In genomic region chr15:91555307-91555706, GRCh38 we compare ENCODE assay signal across 17 cellular contexts.
A peak's percentile ranks its signal among the peaks of the same experiment; 100 is the strongest.
DNase-seq lines count a peak whose midpoint lies in the region; ATAC-seq and TF ChIP-seq lines count a peak whose summit lies in the region.
"Had no signal": no experiment of that assay in that cellular context is flagged by ENCODE, and none has a peak within 500 bp of the region (broad histone marks: within the 10 kb centered on the region; RNA-seq: fewer than 3 reads in every experiment).

No MANE protein-coding gene starts in this region.

- TF ChIP-seq POLR2A in IMR-90 (IDR thresholded peaks at IDR 0.05; ENCODE audit: low read depth, low read length): no peak

- no peak overlapping the region for H2AFZ ChIP-seq in IMR-90 (replicated peaks; ENCODE audit: low read length, poor library complexity)

- H3K9me1 ChIP-seq in IMR-90 (ENCODE audit: insufficient read depth, low read length): no peaks in the 10 kb centered on the region

- H2AK5ac ChIP-seq in IMR-90 (ENCODE audit: low read depth, low read length): no peak overlapping the region

- H3K4me1 ChIP-seq in A673 (ENCODE audit: insufficient read depth, low read length, poor library complexity, severe bottlenecking) (no peaks in the 10 kb centered on the region), IMR-90 (ENCODE audit: control insufficient read depth, insufficient read depth, low read length) (no peaks in the 10 kb centered on the region)
- H3K4me1 ChIP-seq: Caco-2 had no signal

- H3K27me3 ChIP-seq in A673 (replicated peaks; ENCODE audit: insufficient read depth, low read depth, low read length, poor library complexity): no peaks in the 10 kb centered on the region
- H3K27me3 ChIP-seq in IMR-90 (ENCODE audit: control insufficient read depth, insufficient read depth, low read length): no peaks in the 10 kb centered on the region

- dilution Hi-C loops in IMR-90 (cut with HindIII; ENCODE audit: low sequenced_read_pairs, unreplicated experiment): no loop called here

- no peak overlapping the region for H3K4ac ChIP-seq in IMR-90 (ENCODE audit: low read depth, low read length)

- H3K9me3 ChIP-seq in A673 (ENCODE audit: low read depth, low read length, poor library complexity, severe bottlenecking): no peaks in the 10 kb centered on the region
- H3K9me3 ChIP-seq in IMR-90 (ENCODE audit: control insufficient read depth, insufficient read depth, low read length): no peaks in the 10 kb centered on the region
- H3K9me3 ChIP-seq: Caco-2 had no signal

- no peak overlapping the region for H3K27ac ChIP-seq in A673 (ENCODE audit: low read depth, low read length, poor library complexity, severe bottlenecking)
- no peak overlapping the region for H3K27ac ChIP-seq in IMR-90 (ENCODE audit: insufficient read depth, low read length)

- no peak overlapping the region for H3K4me2 ChIP-seq in IMR-90 (ENCODE audit: low read depth, low read length)

- no peaks in the 10 kb centered on the region for H4K20me1 ChIP-seq in IMR-90 (ENCODE audit: insufficient read depth, low read length)

- no peak for TF ChIP-seq CTCF in A673 (conservative IDR thresholded peaks at IDR 0.05; ENCODE audit: low read depth, low read length)
- no peak for TF ChIP-seq CTCF in IMR-90 (conservative IDR thresholded peaks at IDR 0.05; ENCODE audit: low read depth, low read length)
- TF ChIP-seq CTCF in choroid plexus epithelial cell (conservative IDR thresholded peaks at IDR 0.05; ENCODE audit: low read depth, low read length): no peak

- H2BK120ac ChIP-seq in IMR-90 (ENCODE audit: low read depth, low read length): no peak overlapping the region

- H3K9ac ChIP-seq in IMR-90 (ENCODE audit: low read depth, low read length): no peak overlapping the region

- intact Hi-C loops in A673 (cut with micrococcal nuclease; ENCODE audit: unreplicated experiment) (no loop called here), IMR-90 (cut with micrococcal nuclease) (no loop called here)

- H3K14ac ChIP-seq in IMR-90 (replicated peaks; ENCODE audit: low read depth, low read length): no peak overlapping the region

- CTCF ChIA-PET in A673 (lab: Charles Lee): no interaction called here
- CTCF ChIA-PET in IMR-90 (lab: Yijun Ruan, JAX): no interaction called here

- H3K23ac ChIP-seq in IMR-90 (ENCODE audit: low read depth, low read length): no peak overlapping the region

- TF ChIP-seq RAD21 in IMR-90 (IDR thresholded peaks at IDR 0.05; ENCODE audit: low read length): no peak

- BruUV-seq in A673 (replicated peaks; lab: Mats Ljungman, UMichigan): no TSS peak
- no TSS peak for BruUV-seq in IMR-90 (replicated peaks; lab: Mats Ljungman, UMichigan)

- H3K79me1 ChIP-seq in IMR-90 (ENCODE audit: low read depth in 1 of 2, low read length in 2 of 2): no peaks in the 10 kb centered on the region

- no peak overlapping the region for H4K91ac ChIP-seq in IMR-90 (ENCODE audit: insufficient read depth, low read depth, low read length)

- in situ Hi-C loops in IMR-90 (cut with MboI; ENCODE audit: low sequenced_read_pairs): no loop called here

- no peak overlapping the region for H4K8ac ChIP-seq in IMR-90 (ENCODE audit: low read depth in 2 of 2, low read length in 2 of 2)

- H3K36me3 ChIP-seq in A673 (ENCODE audit: insufficient read depth, low read length, poor library complexity, severe bottlenecking) (no peaks in the 10 kb centered on the region), IMR-90 (ENCODE audit: control insufficient read depth, insufficient read depth, low read length) (no peaks in the 10 kb centered on the region)

- no peak overlapping the region for H2BK5ac ChIP-seq in IMR-90 (ENCODE audit: low read depth, low read length, poor library complexity, severe bottlenecking)

- POLR2A ChIA-PET in A673 (lab: Charles Lee; ENCODE audit: low non-redundant PET) (no interaction called here), IMR-90 (lab: Charles Lee; ENCODE audit: unreplicated experiment) (no interaction called here)

- no peak overlapping the region for H2AK9ac ChIP-seq in IMR-90 (replicated peaks; ENCODE audit: low read depth, low read length, poor library complexity)

- WGBS in IMR-90 (ENCODE audit: extremely low coverage in 2 of 2, insufficient read length in 1 of 2), 2 experiments: no CpG with 5 or more reads among the region's 4 CpGs

- no peak overlapping the region for H3K18ac ChIP-seq in IMR-90 (ENCODE audit: low read depth, low read length)

- no peak overlapping the region for H2BK20ac ChIP-seq in IMR-90 (ENCODE audit: low read depth, low read length)

- no peak overlapping the region for H3K56ac ChIP-seq in IMR-90 (ENCODE audit: extremely low read depth, insufficient read depth, low read length)

- peak; percentile 74 for DNase-seq in A673 (ENCODE audit: low spot score)
- DNase-seq in IMR-90: peak; percentile 19
- DNase-seq in choroid plexus epithelial cell (ENCODE audit: low read depth): peak; percentile 13
- peak; percentile 29 for DNase-seq in iPS-NIHi11 (ENCODE audit: low spot score)
- no peak for DNase-seq in OCI-M1 (lab: John Stamatoyannopoulos, UW)
- DNase-seq in NK-92 treated with Interleukin-12 subunit alpha and Interleukin-12 subunit beta, amount 100 ng/mL, for 24 hours (lab: John Stamatoyannopoulos, UW): no peak
- no peak for DNase-seq in islet precursor cell
- no peak for DNase-seq in activated CD4-positive, alpha-beta T cell treated with anti-CD3 and anti-CD28 coated beads for 1 hour
- DNase-seq: Caco-2, KBM-7, NCI-H1436 treated with DMSO at 0.1 percent for 48 hours, NCI-H2081, NCI-H2227 treated with DMSO at 0.1 percent for 48 hours, NCI-H526, Right ventricle myocardium superior had no signal

- H3K4me3 ChIP-seq in A673 (ENCODE audit: low read depth, low read length, poor library complexity, severe bottlenecking) (no peak overlapping the region), IMR-90 (ENCODE audit: insufficient read depth, low read depth, low read length) (no peak overlapping the region), choroid plexus epithelial cell (ENCODE audit: low read depth, low read length) (no peak overlapping the region)

- ATAC-seq in IMR-90 (ENCODE audit: low read depth): no peak
- ATAC-seq: HCT116, Panc1 had no signal

- no peak overlapping the region for H2BK15ac ChIP-seq in IMR-90 (ENCODE audit: low read depth, low read length)

- H4K5ac ChIP-seq in IMR-90 (ENCODE audit: low read depth, low read length): no peak overlapping the region

TF ChIP-seq in IMR-90, 13 proteins besides CTCF, POLR2A, EP300 and RAD21:
- no peak for TF ChIP-seq ELK1 (IDR thresholded peaks at IDR 0.05; ENCODE audit: borderline replicate concordance, low read depth, low read length)
- no peak for TF ChIP-seq MAFK (IDR thresholded peaks at IDR 0.05; ENCODE audit: low read depth, low read length)
- TF ChIP-seq USF2 (IDR thresholded peaks at IDR 0.05; ENCODE audit: low read depth, low read length): no peak
- no peak for TF ChIP-seq MXI1 (IDR thresholded peaks at IDR 0.05; ENCODE audit: borderline replicate concordance, low read depth, low read length)
- TF ChIP-seq CEBPB (IDR thresholded peaks at IDR 0.05; ENCODE audit: low read depth, low read length): no peak
- no peak for TF ChIP-seq RCOR1 (IDR thresholded peaks at IDR 0.05; ENCODE audit: insufficient replicate concordance, low read length)
- TF ChIP-seq BHLHE40 (IDR thresholded peaks at IDR 0.05; ENCODE audit: low read depth, low read length): no peak
- TF ChIP-seq FOS (IDR thresholded peaks at IDR 0.05; ENCODE audit: low read depth, low read length): no peak
- TF ChIP-seq CHD1 (IDR thresholded peaks at IDR 0.05; ENCODE audit: low read depth, low read length): no peak
- TF ChIP-seq RFX5 (IDR thresholded peaks at IDR 0.05; ENCODE audit: low read depth, low read length): no peak
- TF ChIP-seq SMC3 (IDR thresholded peaks at IDR 0.05; ENCODE audit: low read depth, low read length): no peak
- TF ChIP-seq NFE2L2 (IDR thresholded peaks at IDR 0.05; ENCODE audit: low read depth, low read length): no peak
- TF ChIP-seq MAZ (IDR thresholded peaks at IDR 0.05; ENCODE audit: borderline replicate concordance, low read depth, low read length): no peak

Comparison
In these comparisons a context has a peak if more than half of its experiments do, and no peak if none do; other contexts are left out.
1. DNase-seq: peak in A673 (single experiment), IMR-90 (single experiment), choroid plexus epithelial cell (single experiment) and iPS-NIHi11 (single experiment); none in OCI-M1 (single experiment), NK-92 treated with Interleukin-12 subunit alpha and Interleukin-12 subunit beta, amount 100 ng/mL, for 24 hours (single experiment), islet precursor cell (single experiment) and activated CD4-positive, alpha-beta T cell treated with anti-CD3 and anti-CD28 coated beads for 1 hour (single experiment).